Comparison of ENCODE assay signal across 16 cellular contexts in genomic region chr1:98849969-98850636, GRCh38.
DNase-seq lines count a peak whose midpoint lies in the region; ATAC-seq and TF ChIP-seq lines count a peak whose summit lies in the region.
"Had no signal": no experiment of that assay in that cellular context is flagged by ENCODE, and none has a peak within 500 bp of the region (broad histone marks: within the 10 kb centered on the region; RNA-seq: fewer than 3 reads in every experiment).

No MANE protein-coding gene starts in this region.

- no peaks in the 10 kb centered on the region for H3K27me3 Mint-ChIP-seq in activated naive CD8-positive, alpha-beta T cell
- no peaks in the 10 kb centered on the region for H3K27me3 Mint-ChIP-seq in activated naive CD8-positive, alpha-beta T cell treated with anti-CD3 and anti-CD28 coated beads for 36 hours
- H3K27me3 Mint-ChIP-seq in progenitor cell of endocrine pancreas (no peaks in the 10 kb centered on the region), MCF 10A (ENCODE audit: insufficient read depth, unreplicated experiment) (no peaks in the 10 kb centered on the region)
- H3K27me3 Mint-ChIP-seq: activated T-cell treated with anti-CD3 and anti-CD28 coated beads, Interleukin-2, amount 50 U/mL, for 24 hours had no signal

- H3K27ac Mint-ChIP-seq in activated naive CD8-positive, alpha-beta T cell = peak overlapping the region; percentile 2
- H3K27ac Mint-ChIP-seq in activated naive CD8-positive, alpha-beta T cell treated with anti-CD3 and anti-CD28 coated beads for 36 hours = no peak overlapping the region
- H3K27ac Mint-ChIP-seq in progenitor cell of endocrine pancreas (no peak overlapping the region), MCF 10A (ENCODE audit: low read depth, unreplicated experiment) (no peak overlapping the region)
- H3K27ac Mint-ChIP-seq: activated T-cell treated with anti-CD3 and anti-CD28 coated beads, Interleukin-2, amount 50 U/mL, for 24 hours; stimulated activated effector memory CD8-positive, alpha-beta T cell treated with anti-CD3 and anti-CD28 coated beads, Interleukin-12 subunit alpha, Interleukin-12 subunit beta, amount 100 ng/mL, for 72 hours had no signal

- H3K36me3 Mint-ChIP-seq in activated naive CD8-positive, alpha-beta T cell = peaks cover 2% of the 10 kb centered on the region
- H3K36me3 Mint-ChIP-seq in activated naive CD8-positive, alpha-beta T cell treated with anti-CD3 and anti-CD28 coated beads for 36 hours = no peaks in the 10 kb centered on the region
- H3K36me3 Mint-ChIP-seq in progenitor cell of endocrine pancreas (ENCODE audit: insufficient read depth) = peaks cover 2% of the 10 kb centered on the region
- H3K36me3 Mint-ChIP-seq in MCF 10A (ENCODE audit: insufficient read depth, unreplicated experiment) = no peaks in the 10 kb centered on the region
- H3K36me3 Mint-ChIP-seq: stimulated activated effector memory CD8-positive, alpha-beta T cell treated with anti-CD3 and anti-CD28 coated beads, Interleukin-12 subunit alpha, Interleukin-12 subunit beta, amount 100 ng/mL, for 72 hours had no signal

- peak; percentile 81 for ATAC-seq in GM21423 (IDR thresholded peaks at IDR 0.05; ENCODE audit: unreplicated experiment)
- peak; percentile 86 for ATAC-seq in HG03378 (IDR thresholded peaks at IDR 0.05; ENCODE audit: unreplicated experiment)
- no peak for ATAC-seq in GM18498 (IDR thresholded peaks at IDR 0.05; ENCODE audit: unreplicated experiment)
- ATAC-seq: stimulated activated effector memory CD8-positive, alpha-beta T cell treated with anti-CD3 and anti-CD28 coated beads, Interleukin-12 subunit alpha, Interleukin-12 subunit beta, amount 100 ng/mL, for 72 hours had no signal

- no peak for DNase-seq in activated naive CD8-positive, alpha-beta T cell treated with anti-CD3 and anti-CD28 coated beads for 36 hours
- DNase-seq in islet precursor cell = no peak
- DNase-seq in progenitor cell of endocrine pancreas (ENCODE audit: low spot score, unreplicated experiment) = no peak
- DNase-seq in MCF 10A (ENCODE audit: unreplicated experiment) = no peak
- DNase-seq: activated CD4-positive, alpha-beta T cell treated with anti-CD3 and anti-CD28 coated beads, Interleukin-2, amount 50 U/mL, for 4 hours; activated T-cell treated with anti-CD3 and anti-CD28 coated beads, Interleukin-2, amount 50 U/mL, for 24 hours; left ventricle myocardium inferior; NCI-H1417; NCI-H69; occipital lobe; Right ventricle myocardium superior had no signal

- no peak for TF ChIP-seq CTCF in progenitor cell of endocrine pancreas (IDR thresholded peaks at IDR 0.05; ENCODE audit: unreplicated experiment)
- TF ChIP-seq CTCF in MCF 10A (IDR thresholded peaks at IDR 0.05; ENCODE audit: unreplicated experiment) = no peak

- peaks cover 29% of the 10 kb centered on the region for H3K4me1 Mint-ChIP-seq in activated naive CD8-positive, alpha-beta T cell (ENCODE audit: low read depth)
- H3K4me1 Mint-ChIP-seq in activated naive CD8-positive, alpha-beta T cell treated with anti-CD3 and anti-CD28 coated beads for 36 hours = peaks cover 16% of the 10 kb centered on the region
- peaks cover 1% of the 10 kb centered on the region for H3K4me1 Mint-ChIP-seq in progenitor cell of endocrine pancreas (ENCODE audit: low read depth)
- no peaks in the 10 kb centered on the region for H3K4me1 Mint-ChIP-seq in MCF 10A (ENCODE audit: insufficient read depth, unreplicated experiment)

- POLR2A ChIA-PET in MCF 10A (lab: Yijun Ruan, JAX) = no interaction called here

- H3K4me3 Mint-ChIP-seq in activated naive CD8-positive, alpha-beta T cell = peak overlapping the region; percentile 30
- H3K4me3 Mint-ChIP-seq in activated naive CD8-positive, alpha-beta T cell treated with anti-CD3 and anti-CD28 coated beads for 36 hours = no peak overlapping the region
- H3K4me3 Mint-ChIP-seq in progenitor cell of endocrine pancreas (ENCODE audit: low read depth) (no peak overlapping the region), MCF 10A (ENCODE audit: unreplicated experiment) (no peak overlapping the region)
- H3K4me3 Mint-ChIP-seq: activated T-cell treated with anti-CD3 and anti-CD28 coated beads, Interleukin-2, amount 50 U/mL, for 24 hours; stimulated activated effector memory CD8-positive, alpha-beta T cell treated with anti-CD3 and anti-CD28 coated beads, Interleukin-12 subunit alpha, Interleukin-12 subunit beta, amount 100 ng/mL, for 72 hours had no signal

- CTCF ChIA-PET in MCF 10A (lab: Yijun Ruan, JAX) = interaction anchor here (0.6 to 0.7 kb wide), 3 partner anchors 26 to 118 kb away, joined by 3 to 4 read pairs (median 3); no protein-coding TSS in a partner anchor

- intact Hi-C loops in MCF 10A (cut with micrococcal nuclease) = no loop called here

- BruUV-seq in MCF 10A (replicated peaks; lab: Mats Ljungman, UMichigan) = no TSS peak

- no peaks in the 10 kb centered on the region for H3K9me3 Mint-ChIP-seq in activated naive CD8-positive, alpha-beta T cell (ENCODE audit: low read depth)
- no peaks in the 10 kb centered on the region for H3K9me3 Mint-ChIP-seq in activated naive CD8-positive, alpha-beta T cell treated with anti-CD3 and anti-CD28 coated beads for 36 hours
- H3K9me3 Mint-ChIP-seq in progenitor cell of endocrine pancreas (ENCODE audit: low read depth) = peaks cover 8% of the 10 kb centered on the region
- peaks cover 8% of the 10 kb centered on the region for H3K9me3 Mint-ChIP-seq in MCF 10A (ENCODE audit: unreplicated experiment)
- H3K9me3 Mint-ChIP-seq: activated T-cell treated with anti-CD3 and anti-CD28 coated beads, Interleukin-2, amount 50 U/mL, for 24 hours; stimulated activated effector memory CD8-positive, alpha-beta T cell treated with anti-CD3 and anti-CD28 coated beads, Interleukin-12 subunit alpha, Interleukin-12 subunit beta, amount 100 ng/mL, for 72 hours had no signal
